1 cellular context compared by ENCODE assay signal in genomic region chr5:172428224-172429166, GRCh38.
TF ChIP-seq lines count a peak whose summit lies in the region.

No MANE protein-coding gene starts in this region.

TF ChIP-seq in HepG2, 621 proteins besides CTCF, POLR2A, EP300 and RAD21 (continued from another document and continues in another):
- no peak for TF ChIP-seq ELF3 (CRISPR knock-in tag; IDR thresholded peaks at IDR 0.05)
- TF ChIP-seq ZNF329 (CRISPR knock-in tag; IDR thresholded peaks at IDR 0.05; ENCODE audit: low read depth) = no peak
- TF ChIP-seq FOXO1 (CRISPR knock-in tag; IDR thresholded peaks at IDR 0.05) = peak; percentile 69; the same call in 1 of the 2 replicates
- no peak for TF ChIP-seq ZNF24 (IDR thresholded peaks at IDR 0.05)
- TF ChIP-seq FOXP1 (IDR thresholded peaks at IDR 0.05) = peak; percentile 43; the same call in 1 of the 2 replicates
- TF ChIP-seq FOXP1 (CRISPR knock-in tag; IDR thresholded peaks at IDR 0.05) = peak; percentile 69
- TF ChIP-seq ZFP62 (CRISPR knock-in tag; IDR thresholded peaks at IDR 0.05) = no peak
- peak; percentile 95 for TF ChIP-seq RERE (CRISPR knock-in tag; IDR thresholded peaks at IDR 0.05; ENCODE audit: low read depth)
- TF ChIP-seq ZZZ3 (CRISPR knock-in tag; IDR thresholded peaks at IDR 0.05; ENCODE audit: borderline replicate concordance) = no peak
- TF ChIP-seq TEAD3 (CRISPR knock-in tag; optimal IDR thresholded peaks at IDR 0.05; ENCODE audit: borderline replicate concordance) = peak; percentile 34
- no peak for TF ChIP-seq THAP8 (CRISPR knock-in tag; IDR thresholded peaks at IDR 0.05; ENCODE audit: borderline replicate concordance)
- TF ChIP-seq ARID3A (IDR thresholded peaks at IDR 0.05; ENCODE audit: low read depth, low read length) = peak; percentile 33; the same call in 1 of the 2 replicates
- TF ChIP-seq ZNF773 (CRISPR knock-in tag; IDR thresholded peaks at IDR 0.05; ENCODE audit: borderline replicate concordance) = no peak
- 0 out of 2 replicates have a peak, but pooled peaks have one; percentile 27 for TF ChIP-seq IKZF5 (CRISPR knock-in tag; IDR thresholded peaks at IDR 0.05)
- TF ChIP-seq IRF9 (CRISPR knock-in tag; IDR thresholded peaks at IDR 0.05; ENCODE audit: borderline replicate concordance) = no peak
- TF ChIP-seq FOXA3 (CRISPR knock-in tag; IDR thresholded peaks at IDR 0.05) = peak; percentile 90
- no peak for TF ChIP-seq ZNF276 (CRISPR knock-in tag; IDR thresholded peaks at IDR 0.05; ENCODE audit: low read depth)
- TF ChIP-seq CC2D1A (CRISPR knock-in tag; IDR thresholded peaks at IDR 0.05) = no peak
- TF ChIP-seq CREM (IDR thresholded peaks at IDR 0.05) = peak; percentile 16; the same call in 1 of the 2 replicates
- TF ChIP-seq CREM (CRISPR knock-in tag; IDR thresholded peaks at IDR 0.05) = no peak
- peak; percentile 87 for TF ChIP-seq SOX5 (CRISPR knock-in tag; IDR thresholded peaks at IDR 0.05; ENCODE audit: borderline replicate concordance)
- TF ChIP-seq NR2F1 (CRISPR knock-in tag; IDR thresholded peaks at IDR 0.05) = peak in 1 of 2 experiments; percentile 51; a peak in 1 of 4 replicates
- TF ChIP-seq AKNA (CRISPR knock-in tag; IDR thresholded peaks at IDR 0.05; ENCODE audit: borderline replicate concordance) = no peak
- peak; percentile 94 for TF ChIP-seq NR2F6 (IDR thresholded peaks at IDR 0.05)
- peak; percentile 87 for TF ChIP-seq NR2F6 (CRISPR knock-in tag; IDR thresholded peaks at IDR 0.05)
- no peak for TF ChIP-seq ARNT2 (CRISPR knock-in tag; IDR thresholded peaks at IDR 0.05; ENCODE audit: low read depth)
- no peak for TF ChIP-seq HNRNPL (IDR thresholded peaks at IDR 0.05; ENCODE audit: low read depth, low read length)
- no peak for TF ChIP-seq LRRFIP1 (CRISPR knock-in tag; conservative IDR thresholded peaks at IDR 0.05)
- TF ChIP-seq IRX3 (CRISPR knock-in tag; IDR thresholded peaks at IDR 0.05; ENCODE audit: borderline replicate concordance, low read depth) = no peak
- TF ChIP-seq MXD4 (CRISPR knock-in tag; IDR thresholded peaks at IDR 0.05) = no peak
- TF ChIP-seq DPF2 (CRISPR knock-in tag; IDR thresholded peaks at IDR 0.05; ENCODE audit: borderline replicate concordance, low read depth) = peak; percentile 10; the same call in 1 of the 2 replicates
- no peak for TF ChIP-seq ZBTB38 (CRISPR knock-in tag; IDR thresholded peaks at IDR 0.05)
- no peak for TF ChIP-seq RFXAP (CRISPR knock-in tag; IDR thresholded peaks at IDR 0.05; ENCODE audit: borderline replicate concordance)
- 0 out of 2 replicates have a peak, but pooled peaks have one; percentile 39 for TF ChIP-seq FOXJ3 (CRISPR knock-in tag; IDR thresholded peaks at IDR 0.05; ENCODE audit: borderline replicate concordance)
- TF ChIP-seq ZBTB37 (CRISPR knock-in tag; IDR thresholded peaks at IDR 0.05) = no peak
- TF ChIP-seq PAF1 (CRISPR knock-in tag; IDR thresholded peaks at IDR 0.05) = no peak
- peak; percentile 85; the same call in 1 of the 2 replicates for TF ChIP-seq HMG20A (CRISPR knock-in tag; IDR thresholded peaks at IDR 0.05; ENCODE audit: borderline replicate concordance)
- no peak for TF ChIP-seq IKZF4 (CRISPR knock-in tag; IDR thresholded peaks at IDR 0.05; ENCODE audit: borderline replicate concordance, low read depth, not compliant biosample characterization)
- TF ChIP-seq ZNF7 (CRISPR knock-in tag; IDR thresholded peaks at IDR 0.05) = no peak
